Comparison of ENCODE assay signal across 8 cellular contexts in the genomic region with DNA sequence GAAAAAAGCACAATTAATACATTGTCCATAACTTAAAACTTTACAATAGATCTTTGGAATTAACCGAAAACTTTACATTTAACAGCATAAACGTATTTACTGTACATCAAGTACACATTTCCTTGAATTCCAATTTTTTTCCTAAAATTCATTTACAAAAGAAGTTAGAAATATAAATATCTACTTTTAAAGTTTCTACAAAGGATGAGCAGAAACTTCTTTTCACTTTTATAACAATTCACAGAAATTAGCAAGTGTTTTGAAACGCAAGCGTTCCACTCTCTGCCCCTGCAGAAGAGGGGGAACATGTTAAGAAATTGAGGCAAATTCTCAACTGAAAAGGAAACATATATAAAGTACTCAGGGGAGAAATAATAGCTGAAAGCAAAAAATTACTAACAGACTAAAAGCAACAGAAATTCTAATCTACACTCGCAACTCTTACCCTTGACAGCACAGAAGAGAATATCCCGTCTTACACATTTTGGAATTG. TPM values are rescaled to one million over a fixed set of nuclear protein-coding genes. Genes with fewer than 3 reads are reported as not detected.
A peak's percentile ranks its signal among the peaks of the same experiment; 100 is the strongest.
DNase-seq lines count a peak whose midpoint lies in the region; ATAC-seq and TF ChIP-seq lines count a peak whose summit lies in the region.

No MANE protein-coding gene starts in this region.

- peaks cover 0 to 38% (median 4%) of the 10 kb centered on the region in 5 donors for H3K36me3 Mint-ChIP-seq in naive thymus-derived CD4-positive, alpha-beta T cell

- CTCF ChIA-PET in naive thymus-derived CD4-positive, alpha-beta T cell (lab: Charles Lee) = interaction anchor here (0.5 to 5.6 kb wide), 27 partner anchors 8 to 495 kb away, joined by 3 to 77 read pairs (median 4); partner anchors contain the start of gene HNRNPA3

- peaks cover 41% of the 10 kb centered on the region for H3K4me1 ChIP-seq in Karpas-422 (ENCODE audit: low read length)
- H3K4me1 ChIP-seq in naive thymus-derived CD4-positive, alpha-beta T cell (ENCODE audit: control insufficient read depth in 2 of 2, insufficient read depth in 2 of 2, low read length in 2 of 2) = peaks cover 27 to 28% of the 10 kb centered on the region in 2 donors

- peaks cover 37% of the 10 kb centered on the region for H4K20me1 ChIP-seq in Karpas-422 (ENCODE audit: insufficient read depth, low read depth, low read length)

- TF ChIP-seq CTCF in AG09309 (IDR thresholded peaks at IDR 0.05; ENCODE audit: control insufficient read depth, insufficient read depth, low read depth, low read length, missing control alignments) (no peak), coronary artery (IDR thresholded peaks at IDR 0.05) (no peak), GM13976 (IDR thresholded peaks at IDR 0.05; ENCODE audit: borderline replicate concordance, control extremely low read depth, extremely low read depth, insufficient read depth, missing control alignments) (no peak)

- H3K27ac ChIP-seq in Karpas-422 (ENCODE audit: low read length) (peak overlapping the region; percentile 85), coronary artery (peak overlapping the region; percentile 100)
- H3K27ac ChIP-seq in naive thymus-derived CD4-positive, alpha-beta T cell (ENCODE audit: low read depth, low read length) = peak overlapping the region; percentile 98

- no peak for ATAC-seq in naive thymus-derived CD4-positive, alpha-beta T cell
- no peak for ATAC-seq in HG03521 (IDR thresholded peaks at IDR 0.05; ENCODE audit: unreplicated experiment)

- peak overlapping the region; percentile 86 to 98 (median 96) for H3K27ac Mint-ChIP-seq in naive thymus-derived CD4-positive, alpha-beta T cell

- peaks cover 64% of the 10 kb centered on the region for H3K79me2 ChIP-seq in Karpas-422 (ENCODE audit: low read length)

- no peaks in the 10 kb centered on the region for H3K27me3 ChIP-seq in Karpas-422 (ENCODE audit: low read length)
- H3K27me3 ChIP-seq in naive thymus-derived CD4-positive, alpha-beta T cell (ENCODE audit: control insufficient read depth in 2 of 2, insufficient read depth in 2 of 2, low read length in 2 of 2) = no peaks in the 10 kb centered on the region

- peaks cover 33 to 68% (median 62%) of the 10 kb centered on the region in 7 donors for H3K4me1 Mint-ChIP-seq in naive thymus-derived CD4-positive, alpha-beta T cell

- no peaks in the 10 kb centered on the region for H3K27me3 Mint-ChIP-seq in naive thymus-derived CD4-positive, alpha-beta T cell

- no peaks in the 10 kb centered on the region for H3K9me3 ChIP-seq in Karpas-422 (ENCODE audit: low read length)
- H3K9me3 ChIP-seq in naive thymus-derived CD4-positive, alpha-beta T cell (ENCODE audit: control insufficient read depth in 2 of 3, low read length in 3 of 3) = no peaks in the 10 kb centered on the region

- in situ Hi-C loops in GM13976 (cut with MboI; ENCODE audit: low sequenced_read_pairs, unreplicated experiment) = no loop called here

- intact Hi-C loops in naive thymus-derived CD4-positive, alpha-beta T cell (cut with micrococcal nuclease) = loop anchor here (1.0 to 10.0 kb wide), 15 partner anchors 11 to 1258 kb away; partner anchors contain the start of genes HNRNPA3 (in 2 of the 2), AGPS (in 1 of the 2), LNPK (in 1 of the 2) and PJVK (in 1 of the 2)

- peaks cover 0 to 9% (median 0%) of the 10 kb centered on the region in 11 donors for H3K9me3 Mint-ChIP-seq in naive thymus-derived CD4-positive, alpha-beta T cell

- H3K4me3 Mint-ChIP-seq in naive thymus-derived CD4-positive, alpha-beta T cell = peak overlapping the region; percentile 90 to 100 (median 94)

- no peak overlapping the region for H2AFZ ChIP-seq in Karpas-422 (ENCODE audit: low read length)

- H3K9me2 ChIP-seq in Karpas-422 (replicated peaks; ENCODE audit: insufficient read depth, low read length) = no peaks in the 10 kb centered on the region

- DNase-seq in AG09309 (ENCODE audit: low read depth) (no peak), Karpas-422 (no peak), coronary artery (ENCODE audit: low spot score) (no peak), GM13976 (ENCODE audit: low spot score) (no peak), NCI-H1436 (lab: John Stamatoyannopoulos, UW) (no peak)
- DNase-seq in naive thymus-derived CD4-positive, alpha-beta T cell = no peak
- no peak for DNase-seq in stimulated activated naive CD4-positive, alpha-beta T cell (lab: John Stamatoyannopoulos, UW)

- peak overlapping the region; percentile 93 for H3K4me2 ChIP-seq in Karpas-422 (ENCODE audit: low read depth, low read length, poor library complexity, severe bottlenecking)

- H3K4me3 ChIP-seq in AG09309 (ENCODE audit: control insufficient read depth, low read depth, low read length) = peak overlapping the region; percentile 74
- peak overlapping the region; percentile 77 for H3K4me3 ChIP-seq in Karpas-422 (ENCODE audit: low read length)
- peak overlapping the region; percentile 98 for H3K4me3 ChIP-seq in coronary artery
- peak overlapping the region; percentile 80 for H3K4me3 ChIP-seq in naive thymus-derived CD4-positive, alpha-beta T cell (ENCODE audit: low read length)

- peaks cover 41% of the 10 kb centered on the region for H3K36me3 ChIP-seq in Karpas-422 (ENCODE audit: insufficient read depth, low read length)
- peaks cover 0 to 14% (median 0%) of the 10 kb centered on the region in 3 experiments for H3K36me3 ChIP-seq in naive thymus-derived CD4-positive, alpha-beta T cell (ENCODE audit: control insufficient read depth in 2 of 3, insufficient read depth in 3 of 3, low read length in 3 of 3)

- POLR2A ChIA-PET in naive thymus-derived CD4-positive, alpha-beta T cell (lab: Charles Lee) = interaction anchor here (0.5 to 8.9 kb wide), 37 partner anchors 9 to 460 kb away, joined by 3 to 282 read pairs (median 13); partner anchors contain the start of genes AGPS and HNRNPA3

- H3K9ac ChIP-seq in Karpas-422 (ENCODE audit: low read length) = peak overlapping the region; percentile 98

RNA-seq across cellular contexts. Expression of gene NFE2L2, which starts 1.5 kb away (rescaled TPM):
- 33.1 and 66.7 TPM in 2 replicates for total RNA-seq in Karpas-422 (2014; rRNA removed; shearing (Covaris generic); ENCODE audit: low replicate concordance)
- 10 to 100 TPM; 58.9 to 99.6 (median 74.7) TPM for total RNA-seq in naive thymus-derived CD4-positive, alpha-beta T cell
- polyA plus RNA-seq in naive thymus-derived CD4-positive, alpha-beta T cell = 10 to 100 TPM; 67.4 to 98.5 TPM

RNA-seq across cellular contexts. Expression of gene HNRNPA3, which starts 50.4 kb away (rescaled TPM):
- total RNA-seq in Karpas-422 (2014; rRNA removed; shearing (Covaris generic); ENCODE audit: low replicate concordance) = 51.7 and 62.7 TPM in 2 replicates
- 100 to 1,000 TPM; 151 to 311 (median 184) TPM for total RNA-seq in naive thymus-derived CD4-positive, alpha-beta T cell
- 10 to 100 TPM; 53.3 to 69.0 TPM for polyA plus RNA-seq in naive thymus-derived CD4-positive, alpha-beta T cell
